ENCODE assay signal across 14 cellular contexts in the genomic region with DNA sequence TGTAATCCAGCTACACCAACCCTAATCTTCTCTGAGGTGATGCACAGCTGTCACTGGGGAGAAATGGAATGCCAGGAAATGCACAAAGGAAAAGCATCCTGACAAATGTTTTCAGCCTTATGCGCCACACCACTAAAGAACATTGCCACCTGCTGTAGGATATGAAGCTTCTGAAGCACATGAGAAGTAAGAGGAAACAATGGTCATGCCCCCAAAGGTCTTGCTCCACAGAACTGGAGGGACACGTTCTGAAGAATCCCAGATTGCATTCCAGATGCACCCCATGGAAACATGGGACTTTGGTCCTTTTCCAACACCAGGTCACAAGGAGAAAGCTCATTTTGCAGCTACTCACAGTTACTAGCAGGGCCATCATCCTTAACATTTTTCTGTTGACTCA. TPM values are rescaled to one million over a fixed set of nuclear protein-coding genes. Genes with fewer than 3 reads are reported as not detected.
A peak's percentile ranks its signal among the peaks of the same experiment; 100 is the strongest.
DNase-seq lines count a peak whose midpoint lies in the region; ATAC-seq and TF ChIP-seq lines count a peak whose summit lies in the region.
"Had no signal": no experiment of that assay in that cellular context is flagged by ENCODE, and none has a peak within 500 bp of the region (broad histone marks: within the 10 kb centered on the region; RNA-seq: fewer than 3 reads in every experiment).

No MANE protein-coding gene starts in this region.

- H3K36me3 ChIP-seq in adipocyte (ENCODE audit: control insufficient read depth, insufficient read depth, low read length, severe bottlenecking): no peaks in the 10 kb centered on the region
- H3K36me3 ChIP-seq in right atrium auricular region: no peaks in the 10 kb centered on the region

- H3K27me3 ChIP-seq in adipocyte (replicated peaks; ENCODE audit: control insufficient read depth, insufficient read depth, low read length) (no peaks in the 10 kb centered on the region), right atrium auricular region (no peaks in the 10 kb centered on the region)

- no peak overlapping the region for H3K27ac ChIP-seq in right atrium auricular region

- TF ChIP-seq CTCF in right atrium auricular region (IDR thresholded peaks at IDR 0.05): peak; percentile 13 to 51

- H3K4me1 ChIP-seq in adipocyte (ENCODE audit: control insufficient read depth, insufficient read depth, low read length) (peaks cover 22% of the 10 kb centered on the region), right atrium auricular region (peaks cover 0 to 12% of the 10 kb centered on the region in 2 donors)

- DNase-seq in AG08396 (ENCODE audit: low spot score) (peak; percentile 12), HT1080 (ENCODE audit: low read depth) (peak; percentile 59), adipocyte (ENCODE audit: low read depth) (peak; percentile 23), right atrium auricular region (ENCODE audit: low spot score) (no peak), cortex of kidney (lab: John Stamatoyannopoulos, UW) (no peak), amygdala (lab: John Stamatoyannopoulos, UW) (no peak), GF-D8 (lab: John Stamatoyannopoulos, UW) (no peak)
- DNase-seq: activated T-cell treated with anti-CD3 and anti-CD28 coated beads, Interleukin-2, amount 50 U/mL, for 24 hours; CD4-positive, CD25-positive, alpha-beta regulatory T cell; immature natural killer cell; NCI-H526; stimulated activated CD4-positive, alpha-beta T cell treated with anti-CD3 and anti-CD28 coated beads, Interleukin-4, amount 100 ng/mL, for 24 hours; substantia nigra had no signal

- ATAC-seq in GM18519 (IDR thresholded peaks at IDR 0.05; ENCODE audit: low FRiP score, unreplicated experiment): no peak

- no peak overlapping the region for H3K9ac ChIP-seq in adipocyte (ENCODE audit: low read length)

- H3K9me3 ChIP-seq in adipocyte (ENCODE audit: control insufficient read depth, low read length) (no peaks in the 10 kb centered on the region), right atrium auricular region (no peaks in the 10 kb centered on the region)

- H3K4me3 ChIP-seq in adipocyte (ENCODE audit: low read length) (no peak overlapping the region), right atrium auricular region (no peak overlapping the region)

RNA-seq across cellular contexts. Expression of a gene that starts 48.7 kb away (rescaled TPM):
- total RNA-seq in HT1080 (2014; rRNA removed; shearing (Covaris generic)): 18.4 and 32.6 TPM in 2 replicates
- polyA plus RNA-seq in HT1080 (2015; cell fraction: cytosol; rRNA removed): 23.6 and 40.1 TPM in 2 replicates
- 111 and 121 TPM in 2 replicates for polyA plus RNA-seq in HT1080 (2015; cell fraction: nucleus; rRNA removed)
- total RNA-seq in right atrium auricular region: 10 to 100 TPM; 22.4 to 28.3 TPM

Comparison
In these comparisons a context has a peak if more than half of its experiments do, and no peak if none do; other contexts are left out.
1. DNase-seq: peak in AG08396 (single experiment), HT1080 (single experiment) and adipocyte (single experiment); none in right atrium auricular region (single experiment), cortex of kidney (single experiment), amygdala (0 of 56) and GF-D8 (single experiment).